8 cellular contexts compared by ENCODE assay signal in genomic region chr5:103224118-103224893, GRCh38. TPM values are rescaled to one million over a fixed set of nuclear protein-coding genes. Genes with fewer than 3 reads are reported as not detected.
DNase-seq lines count a peak whose midpoint lies in the region; ATAC-seq and TF ChIP-seq lines count a peak whose summit lies in the region.

No MANE protein-coding gene starts in this region.

- peak overlapping the region in 1 of 2 donors; percentile 6 for H3K27ac Mint-ChIP-seq in T-cell

- POLR2A ChIA-PET in T-cell (lab: Charles Lee) = no interaction called here

- H3K27me3 Mint-ChIP-seq in T-cell = peaks cover 13 to 30% of the 10 kb centered on the region in 2 donors

- peak; percentile 92 for ATAC-seq in HG02763 (IDR thresholded peaks at IDR 0.05; ENCODE audit: unreplicated experiment)
- ATAC-seq in T-cell (replicated peaks in 1 of 4) = peak; percentile 83 to 91 (median 88)

- CTCF ChIA-PET in T-cell (lab: Charles Lee) = interaction anchor here (0.6 to 2.1 kb wide), 17 partner anchors 8 to 640 kb away, joined by 3 to 10 read pairs (median 4); partner anchors contain the start of genes GIN1 (in 1 of the 2), MACIR (in 1 of the 2) and PPIP5K2 (in 1 of the 2)

- peaks cover 6% of the 10 kb centered on the region for H3K36me3 Mint-ChIP-seq in T-cell

- DNase-seq in AG09309 (ENCODE audit: low read depth) (peak; percentile 46), GM13976 (ENCODE audit: low spot score) (peak; percentile 51), NAMALWA (ENCODE audit: low spot score) (peak; percentile 80), T-cell (peak in 23 of 34 experiments; percentile 2 to 47 (median 18)), dedifferentiated amniotic fluid mesenchymal stem cell (ENCODE audit: extremely low spot score) (peak; percentile 84), lung microvascular endothelial cell (ENCODE audit: low read depth in 2 of 2) (peak; percentile 82 to 85), superior temporal gyrus (ENCODE audit: extremely low spot score) (peak; percentile 66)

- H3K9me3 Mint-ChIP-seq in T-cell = no peaks in the 10 kb centered on the region

- H3K4me3 ChIP-seq in AG09309 (ENCODE audit: control insufficient read depth, low read depth, low read length) = no peak overlapping the region

- TF ChIP-seq CTCF in AG09309 (IDR thresholded peaks at IDR 0.05; ENCODE audit: control insufficient read depth, insufficient read depth, low read depth, low read length, missing control alignments) (peak; percentile 72), GM13976 (IDR thresholded peaks at IDR 0.05; ENCODE audit: borderline replicate concordance, control extremely low read depth, extremely low read depth, insufficient read depth, missing control alignments) (peak; percentile 56)

- H3K4me1 Mint-ChIP-seq in T-cell = peaks cover 0 to 3% (median 0%) of the 10 kb centered on the region in 3 donors

- in situ Hi-C loops in GM13976 (cut with MboI; ENCODE audit: low sequenced_read_pairs, unreplicated experiment) = no loop called here

- no peak overlapping the region for H3K4me3 Mint-ChIP-seq in T-cell

RNA-seq across cellular contexts. Expression of gene MACIR, which starts 34.3 kb away (rescaled TPM):
- 1 to 10 TPM; 1.0 to 4.6 (median 3.7) TPM for total RNA-seq in T-cell
- 3.7 and 7.1 TPM in 2 replicates for total RNA-seq in lung microvascular endothelial cell

Comparison
In these comparisons a context has a peak if more than half of its experiments do, and no peak if none do; other contexts are left out.
1. DNase-seq: peak in every context shown above with its lines; median percentile 84 in dedifferentiated amniotic fluid mesenchymal stem cell; 84 in lung microvascular endothelial cell; 80 in NAMALWA; 66 in superior temporal gyrus; 51 in GM13976; 46 in AG09309; 18 in T-cell.